13 cellular contexts compared by ENCODE assay signal in the genomic region with DNA sequence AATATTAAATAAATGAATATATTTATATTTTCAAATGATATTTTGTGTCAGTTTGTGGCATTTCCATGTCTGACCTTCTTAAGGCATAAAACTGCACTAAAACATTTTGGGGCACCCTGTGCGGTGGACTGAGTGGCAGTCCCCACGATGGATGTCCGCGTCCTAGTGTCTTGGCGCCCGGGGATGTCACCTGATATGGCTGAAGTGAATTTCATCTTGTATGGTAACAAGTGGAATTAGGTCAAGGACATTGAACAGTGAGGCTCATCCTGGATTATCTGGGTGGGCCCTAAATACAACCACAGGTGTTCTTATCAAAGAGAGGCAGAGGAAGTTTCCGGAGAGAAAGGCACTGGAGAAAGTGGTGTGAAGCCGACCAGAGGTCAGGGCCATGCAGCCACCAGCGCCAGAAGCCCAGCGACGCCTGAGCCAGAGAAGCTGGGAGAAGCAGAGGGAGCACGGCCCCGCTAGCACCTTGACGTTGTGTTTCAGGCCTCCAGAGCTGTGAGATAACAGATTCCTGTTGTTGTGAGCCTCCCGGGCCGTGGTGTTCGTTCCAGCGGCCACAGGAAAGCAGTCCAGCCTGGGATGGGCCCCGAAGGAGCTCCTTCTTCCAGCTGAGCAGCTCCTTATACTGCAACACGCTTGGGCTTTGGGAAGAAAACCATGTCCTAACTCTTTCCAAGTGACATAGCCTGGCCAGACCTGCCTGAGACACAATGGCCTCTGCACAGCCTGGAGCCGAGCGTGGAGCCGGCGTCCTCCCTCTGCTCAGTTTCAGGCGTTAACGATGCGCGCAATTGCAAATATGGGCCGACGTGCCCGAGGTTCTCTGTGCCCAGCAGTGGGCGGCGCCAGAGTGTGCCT. TPM values are rescaled to one million over a fixed set of nuclear protein-coding genes. Genes with fewer than 3 reads are reported as not detected.
"Had no signal": no experiment of that assay in that cellular context is flagged by ENCODE, and none has a peak within 500 bp of the region (broad histone marks: within the 10 kb centered on the region; RNA-seq: fewer than 3 reads in every experiment).

No MANE protein-coding gene starts in this region.

- H3K27ac Mint-ChIP-seq: activated CD4-positive, alpha-beta memory T cell treated with anti-CD3 and anti-CD28 coated beads, Interleukin-2, amount 10 ng/mL, durations not matched to agents 7 days and 5 days; activated naive CD4-positive, alpha-beta T cell treated with anti-CD3 and anti-CD28 coated beads, Interleukin-2, amount 10 ng/mL, durations not matched to agents 7 days and 5 days; stimulated activated effector memory CD8-positive, alpha-beta T cell treated with anti-CD3 and anti-CD28 coated beads, Interleukin-12 subunit alpha, Interleukin-12 subunit beta, amount 100 ng/mL, for 72 hours; type B pancreatic cell had no signal

- H3K9me3 ChIP-seq: adrenal gland, esophagus squamous epithelium had no signal

- H3K4me1 ChIP-seq: adrenal gland had no signal

- H3K36me3 ChIP-seq: adrenal gland had no signal

- H3K27me3 ChIP-seq: adrenal gland, dorsolateral prefrontal cortex, esophagus squamous epithelium had no signal

- H3K27ac ChIP-seq: adrenal gland had no signal

- ATAC-seq: left colon; stimulated activated effector memory CD8-positive, alpha-beta T cell treated with anti-CD3 and anti-CD28 coated beads, Interleukin-12 subunit alpha, Interleukin-12 subunit beta, amount 100 ng/mL, for 72 hours had no signal

- H3K4me3 Mint-ChIP-seq: activated CD4-positive, alpha-beta memory T cell treated with anti-CD3 and anti-CD28 coated beads, Interleukin-2, amount 10 ng/mL, durations not matched to agents 7 days and 5 days; activated naive CD4-positive, alpha-beta T cell treated with anti-CD3 and anti-CD28 coated beads, Interleukin-2, amount 10 ng/mL, durations not matched to agents 7 days and 5 days; brain; stimulated activated effector memory CD8-positive, alpha-beta T cell treated with anti-CD3 and anti-CD28 coated beads, Interleukin-12 subunit alpha, Interleukin-12 subunit beta, amount 100 ng/mL, for 72 hours; type B pancreatic cell had no signal

- H3K4me1 Mint-ChIP-seq: activated CD4-positive, alpha-beta memory T cell treated with anti-CD3 and anti-CD28 coated beads, Interleukin-2, amount 10 ng/mL, durations not matched to agents 7 days and 5 days; activated naive CD4-positive, alpha-beta T cell treated with anti-CD3 and anti-CD28 coated beads, Interleukin-2, amount 10 ng/mL, durations not matched to agents 7 days and 5 days had no signal

- H3K27me3 Mint-ChIP-seq: activated CD4-positive, alpha-beta memory T cell treated with anti-CD3 and anti-CD28 coated beads, Interleukin-2, amount 10 ng/mL, durations not matched to agents 7 days and 5 days; activated naive CD4-positive, alpha-beta T cell treated with anti-CD3 and anti-CD28 coated beads, Interleukin-2, amount 10 ng/mL, durations not matched to agents 7 days and 5 days; type B pancreatic cell had no signal

- DNase-seq: activated CD4-positive, alpha-beta memory T cell treated with anti-CD3 and anti-CD28 coated beads, Interleukin-2, amount 10 ng/mL, durations not matched to agents 7 days and 5 days; activated CD4-positive, alpha-beta T cell treated with anti-CD3 and anti-CD28 coated beads for 1 hour; activated naive CD4-positive, alpha-beta T cell treated with anti-CD3 and anti-CD28 coated beads, Interleukin-2, amount 10 ng/mL, durations not matched to agents 7 days and 5 days; cerebellar nuclear complex; dorsolateral prefrontal cortex; esophagus squamous epithelium; foreskin fibroblast; left colon had no signal

- H3K4me3 ChIP-seq: adrenal gland, dorsolateral prefrontal cortex, esophagus squamous epithelium had no signal

RNA-seq across cellular contexts. Expression of gene THBS2, which starts 22.5 kb away (rescaled TPM):
- total RNA-seq: activated CD4-positive, alpha-beta memory T cell treated with anti-CD3 and anti-CD28 coated beads, Interleukin-2, amount 10 ng/mL, durations not matched to agents 7 days and 5 days; T-helper 2 cell treated with Interferon-gamma antibody and Interleukin-4, amounts not matched to agents 100 ng/mL and 5 ng/mL, for 36 hours had no signal
